In genomic region chr5:40796487-40796889, GRCh38 we compare ENCODE assay signal across 8 cellular contexts. TPM values are rescaled to one million over a fixed set of nuclear protein-coding genes. Genes with fewer than 3 reads are reported as not detected.
DNase-seq lines count a peak whose midpoint lies in the region; ATAC-seq and TF ChIP-seq lines count a peak whose summit lies in the region.

No MANE protein-coding gene starts in this region.

- in situ Hi-C loops in GM13977 (cut with MboI; ENCODE audit: low pct_unique_long_range_greater_than_20kb, low sequenced_read_pairs, unreplicated experiment) = no loop called here

- no peak for ATAC-seq in activated T-cell treated with anti-CD3 and anti-CD28 coated beads, Interleukin-2, amount 50 U/mL, for 4 hours
- ATAC-seq in upper lobe of left lung (ENCODE audit: low FRiP score in 2 of 2) = peak in 1 of 2 donors; percentile 66

- TF ChIP-seq POLR2A in upper lobe of left lung (IDR thresholded peaks at IDR 0.05) = no peak

- no peak overlapping the region for H3K27ac Mint-ChIP-seq in activated T-helper 2 cell treated with anti-CD3 and anti-CD28 coated beads, Interferon-gamma antibody, Interleukin-2, Interleukin-4, amounts not matched to agents 10 μg/mL and 5 μg/mL and 100 μg/mL, durations not matched to agents 14 hours and 24 hours and 36 hours

- H3K4me1 ChIP-seq in upper lobe of left lung = peaks cover 18 to 43% (median 35%) of the 10 kb centered on the region in 4 donors

- H3K4me3 Mint-ChIP-seq in activated T-cell treated with anti-CD3 and anti-CD28 coated beads, Interleukin-2, amount 50 U/mL, for 4 hours = peak overlapping the region; percentile 88
- H3K4me3 Mint-ChIP-seq in activated T-helper 2 cell treated with anti-CD3 and anti-CD28 coated beads, Interferon-gamma antibody, Interleukin-2, Interleukin-4, amounts not matched to agents 10 μg/mL and 5 μg/mL and 100 μg/mL, durations not matched to agents 14 hours and 24 hours and 36 hours (ENCODE audit: low read depth) = peak overlapping the region; percentile 88

- peak overlapping the region; percentile 50 to 98 (median 90) for H3K27ac ChIP-seq in upper lobe of left lung

- peak overlapping the region; percentile 99 for H3K4me3 ChIP-seq in kidney epithelial cell (ENCODE audit: low read depth, low read length)
- H3K4me3 ChIP-seq in upper lobe of left lung = peak overlapping the region in 3 of 4 donors; percentile 76 to 98 (median 91)

- TF ChIP-seq EP300 in upper lobe of left lung (IDR thresholded peaks at IDR 0.05) = no peak

- DNase-seq in activated T-cell treated with anti-CD3 and anti-CD28 coated beads, Interleukin-2, amount 50 U/mL, for 4 hours = no peak
- no peak for DNase-seq in activated T-cell treated with anti-CD3 and anti-CD28 coated beads, Interleukin-2, amount 50 U/mL, for 48 hours
- no peak for DNase-seq in activated T-helper 2 cell treated with anti-CD3 and anti-CD28 coated beads, Interferon-gamma antibody, Interleukin-2, Interleukin-4, amounts not matched to agents 10 μg/mL and 5 μg/mL and 100 μg/mL, durations not matched to agents 14 hours and 24 hours and 36 hours (ENCODE audit: low spot score)
- DNase-seq in kidney epithelial cell (ENCODE audit: low read depth) = no peak
- DNase-seq in upper lobe of left lung = peak in 1 of 2 donors; percentile 32
- no peak for DNase-seq in amygdala (lab: John Stamatoyannopoulos, UW)
- DNase-seq in GM13977 (ENCODE audit: low spot score) = no peak
- DNase-seq in DMS114 treated with DMSO at 0.1 percent for 48 hours (lab: John Stamatoyannopoulos, UW; ENCODE audit: unreplicated experiment) = no peak

- no peaks in the 10 kb centered on the region for H3K27me3 ChIP-seq in kidney epithelial cell (ENCODE audit: control insufficient read depth, insufficient read depth, low read length)
- H3K27me3 ChIP-seq in upper lobe of left lung = no peaks in the 10 kb centered on the region

- no peaks in the 10 kb centered on the region for H3K27me3 Mint-ChIP-seq in activated T-cell treated with anti-CD3 and anti-CD28 coated beads, Interleukin-2, amount 50 U/mL, for 4 hours (ENCODE audit: low read depth)
- H3K27me3 Mint-ChIP-seq in activated T-helper 2 cell treated with anti-CD3 and anti-CD28 coated beads, Interferon-gamma antibody, Interleukin-2, Interleukin-4, amounts not matched to agents 10 μg/mL and 5 μg/mL and 100 μg/mL, durations not matched to agents 14 hours and 24 hours and 36 hours (ENCODE audit: low read depth) = peaks cover 1% of the 10 kb centered on the region

- 21 to 22% methylated on average over 3 of the region's 3 CpGs for WGBS in upper lobe of left lung, 2 donors

- H3K9me3 ChIP-seq in upper lobe of left lung = no peaks in the 10 kb centered on the region

- no peaks in the 10 kb centered on the region for H3K36me3 ChIP-seq in kidney epithelial cell (ENCODE audit: control insufficient read depth, insufficient read depth, low read length)
- H3K36me3 ChIP-seq in upper lobe of left lung = no peaks in the 10 kb centered on the region

- TF ChIP-seq CTCF in kidney epithelial cell (IDR thresholded peaks at IDR 0.05; ENCODE audit: insufficient read depth, low read length, poor library complexity, severe bottlenecking) (no peak), upper lobe of left lung (IDR thresholded peaks at IDR 0.05) (no peak), GM13977 (IDR thresholded peaks at IDR 0.05; ENCODE audit: extremely low read depth, insufficient read depth, missing control alignments) (no peak)

- peaks cover 13% of the 10 kb centered on the region for H3K36me3 Mint-ChIP-seq in activated T-cell treated with anti-CD3 and anti-CD28 coated beads, Interleukin-2, amount 50 U/mL, for 4 hours (ENCODE audit: insufficient read depth)
- peaks cover 32% of the 10 kb centered on the region for H3K36me3 Mint-ChIP-seq in activated T-helper 2 cell treated with anti-CD3 and anti-CD28 coated beads, Interferon-gamma antibody, Interleukin-2, Interleukin-4, amounts not matched to agents 10 μg/mL and 5 μg/mL and 100 μg/mL, durations not matched to agents 14 hours and 24 hours and 36 hours (ENCODE audit: low read depth)

- intact Hi-C loops in activated T-helper 2 cell treated with anti-CD3 and anti-CD28 coated beads, Interferon-gamma antibody, Interleukin-2, Interleukin-4, amounts not matched to agents 10 μg/mL and 5 μg/mL and 100 μg/mL, durations not matched to agents 14 hours and 24 hours and 36 hours (cut with micrococcal nuclease) = loop anchor here (2.0 kb wide), 1 partner anchor 20 kb away; no protein-coding TSS in a partner anchor

- peaks cover 51% of the 10 kb centered on the region for H3K4me1 Mint-ChIP-seq in activated T-cell treated with anti-CD3 and anti-CD28 coated beads, Interleukin-2, amount 50 U/mL, for 4 hours (ENCODE audit: low read depth)
- H3K4me1 Mint-ChIP-seq in activated T-helper 2 cell treated with anti-CD3 and anti-CD28 coated beads, Interferon-gamma antibody, Interleukin-2, Interleukin-4, amounts not matched to agents 10 μg/mL and 5 μg/mL and 100 μg/mL, durations not matched to agents 14 hours and 24 hours and 36 hours (ENCODE audit: low read depth) = peaks cover 33% of the 10 kb centered on the region

- H3K9me3 Mint-ChIP-seq in activated T-cell treated with anti-CD3 and anti-CD28 coated beads, Interleukin-2, amount 50 U/mL, for 4 hours = no peaks in the 10 kb centered on the region
- H3K9me3 Mint-ChIP-seq in activated T-helper 2 cell treated with anti-CD3 and anti-CD28 coated beads, Interferon-gamma antibody, Interleukin-2, Interleukin-4, amounts not matched to agents 10 μg/mL and 5 μg/mL and 100 μg/mL, durations not matched to agents 14 hours and 24 hours and 36 hours = no peaks in the 10 kb centered on the region

RNA-seq across cellular contexts. Expression of gene PRKAA1, which starts 1.7 kb away (rescaled TPM):
- total RNA-seq in activated T-cell treated with anti-CD3 and anti-CD28 coated beads, Interleukin-2, amount 50 U/mL, for 4 hours = 10 to 100 TPM; 48.6 to 51.4 (median 50.3) TPM
- 61.2 and 61.7 TPM in 2 replicates for total RNA-seq in activated T-helper 2 cell treated with anti-CD3 and anti-CD28 coated beads, Interferon-gamma antibody, Interleukin-2, Interleukin-4, amounts not matched to agents 10 μg/mL and 5 μg/mL and 100 μg/mL, durations not matched to agents 14 hours and 24 hours and 36 hours
- total RNA-seq in kidney epithelial cell (46.6 and 55.2 TPM in 2 replicates), upper lobe of left lung (10 to 100 TPM; 53.9 to 94.7 (median 74.5) TPM)

RNA-seq across cellular contexts. Expression of gene RPL37, which starts 38.5 kb away (rescaled TPM):
- 1,000 to 10,000 TPM; 1,753 to 1,834 (median 1,793) TPM for total RNA-seq in activated T-cell treated with anti-CD3 and anti-CD28 coated beads, Interleukin-2, amount 50 U/mL, for 4 hours
- 1,583 and 1,632 TPM in 2 replicates for total RNA-seq in activated T-helper 2 cell treated with anti-CD3 and anti-CD28 coated beads, Interferon-gamma antibody, Interleukin-2, Interleukin-4, amounts not matched to agents 10 μg/mL and 5 μg/mL and 100 μg/mL, durations not matched to agents 14 hours and 24 hours and 36 hours
- total RNA-seq in kidney epithelial cell (171 and 219 TPM in 2 replicates), upper lobe of left lung (100 to 1,000 TPM; 115 to 977 (median 185) TPM)

RNA-seq across cellular contexts. Expression of gene TTC33, which starts 40.7 kb away (rescaled TPM):
- total RNA-seq in activated T-cell treated with anti-CD3 and anti-CD28 coated beads, Interleukin-2, amount 50 U/mL, for 4 hours = 10 to 100 TPM; 14.6 to 20.9 (median 15.9) TPM
- total RNA-seq in activated T-helper 2 cell treated with anti-CD3 and anti-CD28 coated beads, Interferon-gamma antibody, Interleukin-2, Interleukin-4, amounts not matched to agents 10 μg/mL and 5 μg/mL and 100 μg/mL, durations not matched to agents 14 hours and 24 hours and 36 hours = 29.0 and 29.3 TPM in 2 replicates
- total RNA-seq in kidney epithelial cell = 10.7 and 13.8 TPM in 2 replicates
- total RNA-seq in upper lobe of left lung = 10 to 100 TPM; 13.4 to 34.1 (median 17.1) TPM

RNA-seq across cellular contexts. Expression of gene CARD6, which starts 44.7 kb away (rescaled TPM):
- 1 to 10 TPM in 1 of 3 donors, under 1 TPM in 2; 0.76 to 1.7 (median 0.84) TPM for total RNA-seq in activated T-cell treated with anti-CD3 and anti-CD28 coated beads, Interleukin-2, amount 50 U/mL, for 4 hours
- 1.5 and 1.6 TPM in 2 replicates for total RNA-seq in activated T-helper 2 cell treated with anti-CD3 and anti-CD28 coated beads, Interferon-gamma antibody, Interleukin-2, Interleukin-4, amounts not matched to agents 10 μg/mL and 5 μg/mL and 100 μg/mL, durations not matched to agents 14 hours and 24 hours and 36 hours
- total RNA-seq in kidney epithelial cell (1.9 and 3.3 TPM in 2 replicates), upper lobe of left lung (10 to 100 TPM; 14.7 to 23.9 (median 18.9) TPM)
